In the genomic region with DNA sequence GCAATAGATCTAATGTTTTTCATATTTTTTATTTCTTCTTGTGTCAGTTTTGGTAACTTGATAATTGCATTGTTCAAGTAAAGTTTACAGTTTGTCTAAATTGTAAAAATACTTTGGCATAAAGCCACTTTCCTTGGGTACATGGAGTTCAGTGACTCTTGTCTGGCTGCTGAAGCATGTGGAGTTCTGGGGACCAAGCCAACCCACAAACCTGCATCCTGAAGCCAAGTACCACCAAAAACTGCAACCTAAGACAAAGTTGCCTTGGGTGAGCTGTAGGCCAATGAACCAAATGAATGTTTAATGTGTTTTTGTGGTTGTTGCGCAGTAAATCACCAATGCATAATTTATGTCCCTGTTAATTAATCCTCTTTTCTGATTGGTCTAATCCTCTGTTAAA, we compare ENCODE assay signal across 15 cellular contexts.
"Had no signal": no experiment of that assay in that cellular context is flagged by ENCODE, and none has a peak within 500 bp of the region (broad histone marks: within the 10 kb centered on the region; RNA-seq: fewer than 3 reads in every experiment).

No MANE protein-coding gene starts in this region.

- H3K36me3 ChIP-seq: breast epithelium, esophagus muscularis mucosa had no signal

- DNase-seq: activated CD8-positive, alpha-beta memory T cell treated with anti-CD3 and anti-CD28 coated beads, Interleukin-2, amount 10 ng/mL, durations not matched to agents 7 days and 5 days; activated effector memory CD4-positive, alpha-beta T cell treated with anti-CD3 and anti-CD28 coated beads, Interleukin-2, amount 50 U/mL, for 16 hours; activated T-cell treated with anti-CD3 and anti-CD28 coated beads, Interleukin-2, amount 50 U/mL, for 4 hours; amygdala; glutamatergic neuron; mesenchymal stem cell; nephron progenitor cell; stimulated activated CD4-positive, alpha-beta T cell treated with anti-CD3 and anti-CD28 coated beads, Interleukin-4, amount 100 ng/mL, for 1 hour; stimulated activated CD8-positive, alpha-beta memory T cell treated with anti-CD3 and anti-CD28 coated beads, Interleukin-4, amount 100 ng/mL, for 48 hours; stimulated activated naive CD8-positive, alpha-beta T cell treated with anti-CD3 and anti-CD28 coated beads, Interleukin-15, amount 100 ng/mL, for 72 hours; testis had no signal

- ATAC-seq: activated CD8-positive, alpha-beta memory T cell treated with anti-CD3 and anti-CD28 coated beads, Interleukin-2, amount 10 ng/mL, durations not matched to agents 7 days and 5 days; activated naive CD4-positive, alpha-beta T cell treated with anti-CD3 and anti-CD28 coated beads, Interleukin-2, amount 50 U/mL, for 72 hours; activated T-cell treated with anti-CD3 and anti-CD28 coated beads, Interleukin-2, amount 50 U/mL, for 4 hours; left lobe of liver; stimulated activated naive CD8-positive, alpha-beta T cell treated with anti-CD3 and anti-CD28 coated beads, Interleukin-15, amount 100 ng/mL, for 72 hours had no signal

- H3K27me3 ChIP-seq: breast epithelium, esophagus muscularis mucosa, testis had no signal

- H3K9me3 ChIP-seq: testis had no signal

- H3K27ac ChIP-seq: breast epithelium, esophagus muscularis mucosa, testis had no signal

- H3K4me3 ChIP-seq: breast epithelium, esophagus muscularis mucosa, testis had no signal

- H3K4me1 ChIP-seq: breast epithelium, esophagus muscularis mucosa, testis had no signal
